ENCODE assay signal across 8 cellular contexts in the genomic region with DNA sequence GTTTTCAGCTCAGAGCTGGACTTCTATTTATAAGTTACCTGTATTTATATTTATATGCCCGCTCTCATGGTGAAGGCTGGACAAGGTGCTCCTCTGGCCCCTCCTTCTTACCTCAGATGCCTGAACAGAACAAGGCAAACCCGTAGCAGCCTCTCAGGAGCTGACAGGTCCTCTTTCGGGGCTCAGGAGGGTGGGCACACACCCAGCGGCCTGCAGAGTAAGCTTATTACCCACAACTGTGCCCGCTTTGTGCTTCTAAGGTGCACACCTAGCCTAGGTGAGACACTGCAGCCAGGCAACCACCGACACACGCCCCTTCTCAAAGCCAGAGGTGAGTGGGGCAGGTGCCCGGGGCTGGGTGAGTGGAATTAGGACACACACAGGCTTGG. TPM values are rescaled to one million over a fixed set of nuclear protein-coding genes. Genes with fewer than 3 reads are reported as not detected.
DNase-seq lines count a peak whose midpoint lies in the region; ATAC-seq and TF ChIP-seq lines count a peak whose summit lies in the region.

No MANE protein-coding gene starts in this region.

- peaks cover 13% of the 10 kb centered on the region for H3K36me3 Mint-ChIP-seq in activated naive CD4-positive, alpha-beta T cell treated with anti-CD3 and anti-CD28 coated beads for 36 hours (ENCODE audit: low read depth)
- peaks cover 5% of the 10 kb centered on the region for H3K36me3 Mint-ChIP-seq in type B pancreatic cell

- no peaks in the 10 kb centered on the region for H3K27me3 Mint-ChIP-seq in activated naive CD4-positive, alpha-beta T cell treated with anti-CD3 and anti-CD28 coated beads for 36 hours (ENCODE audit: low read depth)
- H3K27me3 Mint-ChIP-seq in type B pancreatic cell = no peaks in the 10 kb centered on the region

- intact Hi-C loops in activated naive CD4-positive, alpha-beta T cell treated with anti-CD3 and anti-CD28 coated beads for 36 hours (cut with micrococcal nuclease) = loop anchor here (1.0 to 2.0 kb wide), 5 partner anchors 25 to 156 kb away; a partner anchor contains a TSS
- intact Hi-C loops in body of pancreas (cut with DNase I) = loop anchor here (5.0 kb wide), 1 partner anchor 92 kb away; no protein-coding TSS in a partner anchor

- ATAC-seq in body of pancreas = no peak

- peaks cover 26% of the 10 kb centered on the region for H3K4me1 ChIP-seq in body of pancreas
- H3K4me1 ChIP-seq in mucosa of rectum (ENCODE audit: control insufficient read depth in 2 of 2, insufficient read depth in 2 of 2, low read length in 2 of 2) = peaks cover 24 to 26% of the 10 kb centered on the region in 2 donors

- H3K27me3 ChIP-seq in body of pancreas (no peaks in the 10 kb centered on the region), mucosa of rectum (ENCODE audit: control insufficient read depth in 2 of 2, insufficient read depth in 2 of 2, low read length in 2 of 2) (no peaks in the 10 kb centered on the region)

- H3K9me3 ChIP-seq in body of pancreas (no peaks in the 10 kb centered on the region), mucosa of rectum (ENCODE audit: control insufficient read depth in 2 of 2, low read length in 2 of 2) (no peaks in the 10 kb centered on the region)

- no peak overlapping the region for H3K4me3 Mint-ChIP-seq in activated naive CD4-positive, alpha-beta T cell treated with anti-CD3 and anti-CD28 coated beads for 36 hours
- H3K4me3 Mint-ChIP-seq in type B pancreatic cell = no peak overlapping the region

- H3K36me3 ChIP-seq in body of pancreas (replicated peaks in 1 of 2; ENCODE audit: insufficient read depth in 1 of 2, low read depth in 2 of 2) (peaks cover 0 to 10% of the 10 kb centered on the region in 2 donors), mucosa of rectum (ENCODE audit: control insufficient read depth in 2 of 2, insufficient read depth in 2 of 2, low read length in 2 of 2) (peaks cover 19 to 23% of the 10 kb centered on the region in 2 donors)

- TF ChIP-seq POLR2A in body of pancreas (IDR thresholded peaks at IDR 0.05) = no peak

- H3K4me3 ChIP-seq in body of pancreas (no peak overlapping the region), mucosa of rectum (ENCODE audit: low read length in 2 of 2) (no peak overlapping the region)

- H3K9me3 Mint-ChIP-seq in activated naive CD4-positive, alpha-beta T cell treated with anti-CD3 and anti-CD28 coated beads for 36 hours = no peaks in the 10 kb centered on the region
- H3K9me3 Mint-ChIP-seq in type B pancreatic cell = no peaks in the 10 kb centered on the region

- peak overlapping the region in 1 of 2 donors; percentile 5 for H3K9ac ChIP-seq in mucosa of rectum (ENCODE audit: low read depth in 1 of 2, low read length in 2 of 2)

- 51 to 53% methylated on average over 6 to 8 of the region's 8 CpGs for WGBS in body of pancreas, 2 donors

- H3K27ac ChIP-seq in body of pancreas (peak overlapping the region in 3 of 4 donors; percentile 24 to 69 (median 65)), mucosa of rectum (ENCODE audit: low read depth in 2 of 2, low read length in 2 of 2) (peak overlapping the region; percentile 39 to 67)

- TF ChIP-seq CTCF in body of pancreas (IDR thresholded peaks at IDR 0.05) = no peak
- TF ChIP-seq CTCF in type B pancreatic cell (conservative IDR thresholded peaks at IDR 0.05) = no peak

- CTCF ChIA-PET in activated naive CD4-positive, alpha-beta T cell treated with anti-CD3 and anti-CD28 coated beads for 36 hours (lab: Charles Lee) = interaction anchor here (0.6 to 12.7 kb wide), 26 partner anchors 9 to 164 kb away, joined by 3 to 117 read pairs (median 5); a partner anchor contains a TSS

- H3K4me1 Mint-ChIP-seq in activated naive CD4-positive, alpha-beta T cell treated with anti-CD3 and anti-CD28 coated beads for 36 hours (ENCODE audit: low read depth) = peaks cover 29% of the 10 kb centered on the region
- peaks cover 25% of the 10 kb centered on the region for H3K4me1 Mint-ChIP-seq in type B pancreatic cell (ENCODE audit: unreplicated experiment)

- no peak for DNase-seq in activated naive CD4-positive, alpha-beta T cell treated with anti-CD3 and anti-CD28 coated beads for 36 hours
- no peak for DNase-seq in activated naive CD4-positive, alpha-beta T cell treated with anti-CD3 and anti-CD28 coated beads, Interleukin-2, amount 50 U/mL, for 16 hours
- no peak for DNase-seq in body of pancreas
- no peak for DNase-seq in type B pancreatic cell (ENCODE audit: extremely low spot score, unreplicated experiment)
- no peak for DNase-seq in NCI-H345 treated with DMSO at 0.1 percent for 48 hours (lab: John Stamatoyannopoulos, UW; ENCODE audit: unreplicated experiment)
- DNase-seq in stimulated activated CD4-positive, alpha-beta T cell treated with anti-CD3 and anti-CD28 coated beads, Interleukin-2, amount 100 ng/mL, for 24 hours = no peak
- DNase-seq in anterior cingulate cortex (lab: John Stamatoyannopoulos, UW) = no peak

- peak overlapping the region; percentile 66 for H3K27ac Mint-ChIP-seq in activated naive CD4-positive, alpha-beta T cell treated with anti-CD3 and anti-CD28 coated beads for 36 hours
- peak overlapping the region; percentile 91 for H3K27ac Mint-ChIP-seq in type B pancreatic cell

RNA-seq across cellular contexts. Expression of a gene that starts 5.3 kb away (rescaled TPM):
- total RNA-seq in activated naive CD4-positive, alpha-beta T cell treated with anti-CD3 and anti-CD28 coated beads for 36 hours = 10 to 100 TPM; 12.4 to 13.2 TPM
- total RNA-seq in body of pancreas = 10 to 100 TPM; 17.1 to 19.2 TPM
- 44.7 and 45.0 TPM in 2 replicates for total RNA-seq in type B pancreatic cell (ENCODE audit: low replicate concordance)

RNA-seq across cellular contexts. Expression of a gene that starts 7.9 kb away (rescaled TPM):
- total RNA-seq in activated naive CD4-positive, alpha-beta T cell treated with anti-CD3 and anti-CD28 coated beads for 36 hours = 10 to 100 TPM; 74.5 to 76.3 TPM
- total RNA-seq in body of pancreas (10 to 100 TPM; 32.4 to 43.5 TPM), type B pancreatic cell (ENCODE audit: low replicate concordance) (77.3 and 88.7 TPM in 2 replicates)

RNA-seq across cellular contexts. Expression of a gene that starts 25.2 kb away (rescaled TPM):
- under 1 TPM; 0.20 to 0.31 TPM for total RNA-seq in activated naive CD4-positive, alpha-beta T cell treated with anti-CD3 and anti-CD28 coated beads for 36 hours
- total RNA-seq in body of pancreas (1 to 10 TPM; 1.6 to 4.4 TPM), type B pancreatic cell (ENCODE audit: low replicate concordance) (2.1 and 3.0 TPM in 2 replicates)

RNA-seq across cellular contexts. Expression of a gene that starts 58.6 kb away (rescaled TPM):
- total RNA-seq in activated naive CD4-positive, alpha-beta T cell treated with anti-CD3 and anti-CD28 coated beads for 36 hours = 10 to 100 TPM; 58.4 to 59.1 TPM
- 10 to 100 TPM; 36.3 to 70.2 TPM for total RNA-seq in body of pancreas
- total RNA-seq in type B pancreatic cell (ENCODE audit: low replicate concordance) = 60.0 and 84.3 TPM in 2 replicates
